In the genomic region with DNA sequence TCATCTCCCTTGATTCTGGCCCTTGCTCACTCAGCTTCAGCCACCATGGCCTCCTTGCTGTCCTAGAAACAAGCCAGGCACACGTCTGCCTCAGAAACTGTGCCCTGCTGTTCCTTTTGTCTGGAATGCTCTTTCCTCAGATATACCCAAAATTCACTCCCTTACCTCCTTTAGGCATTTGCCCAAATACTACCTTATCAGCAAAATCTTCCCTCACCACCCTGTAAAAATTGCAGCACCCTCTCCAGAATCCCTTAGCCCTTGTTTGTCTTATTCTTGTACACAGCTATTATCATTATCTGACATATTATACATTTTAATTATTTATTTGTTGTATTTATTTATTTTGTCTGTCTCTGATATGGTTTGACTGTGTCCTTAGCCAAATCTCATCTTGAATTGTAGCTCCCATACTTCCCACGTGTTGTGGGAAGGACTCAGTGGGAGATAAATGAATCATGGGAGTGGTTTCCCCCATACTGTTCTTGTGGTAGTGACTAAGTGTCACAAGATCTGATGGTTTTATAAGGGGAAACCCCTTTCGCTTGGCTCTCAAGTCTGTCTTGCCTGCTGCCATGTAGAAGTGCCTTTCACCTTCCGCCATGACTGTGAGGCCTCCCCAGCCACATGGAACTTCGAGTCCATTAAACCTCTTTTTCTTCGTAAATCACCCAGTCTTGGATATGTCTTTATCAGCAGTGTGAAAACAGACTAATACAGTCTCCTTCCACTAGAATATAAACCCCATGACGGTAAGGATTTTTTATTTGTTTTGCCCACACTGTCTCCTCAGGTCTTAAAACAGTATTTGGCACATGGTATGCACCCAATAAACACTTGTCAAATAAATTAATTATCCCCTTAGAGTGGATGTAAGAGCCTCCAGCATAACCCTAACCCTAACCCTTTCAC, we compare ENCODE assay signal across 9 cellular contexts. TPM values are rescaled to one million over a fixed set of nuclear protein-coding genes. Genes with fewer than 3 reads are reported as not detected.
DNase-seq lines count a peak whose midpoint lies in the region; ATAC-seq and TF ChIP-seq lines count a peak whose summit lies in the region.
"Had no signal": no experiment of that assay in that cellular context is flagged by ENCODE, and none has a peak within 500 bp of the region (broad histone marks: within the 10 kb centered on the region; RNA-seq: fewer than 3 reads in every experiment).

No MANE protein-coding gene starts in this region.

- peaks cover 14% of the 10 kb centered on the region for H3K9me3 Mint-ChIP-seq in activated CD4-positive, alpha-beta memory T cell treated with anti-CD3 and anti-CD28 coated beads for 36 hours
- H3K9me3 Mint-ChIP-seq in activated CD4-positive, alpha-beta memory T cell treated with anti-CD3 and anti-CD28 coated beads, Interleukin-2, amount 10 ng/mL, durations not matched to agents 7 days and 5 days = peaks cover 25% of the 10 kb centered on the region

- no peak for ATAC-seq in heart left ventricle

- H3K4me2 ChIP-seq in fibroblast of lung (ENCODE audit: extremely low read depth, insufficient read depth, low read length) = no peak overlapping the region

- H3K4me3 Mint-ChIP-seq in activated CD4-positive, alpha-beta memory T cell treated with anti-CD3 and anti-CD28 coated beads for 36 hours = no peak overlapping the region
- H3K4me3 Mint-ChIP-seq in activated CD4-positive, alpha-beta memory T cell treated with anti-CD3 and anti-CD28 coated beads, Interleukin-2, amount 10 ng/mL, durations not matched to agents 7 days and 5 days = no peak overlapping the region

- no peak overlapping the region for H3K27ac Mint-ChIP-seq in activated CD4-positive, alpha-beta memory T cell treated with anti-CD3 and anti-CD28 coated beads for 36 hours
- no peak overlapping the region for H3K27ac Mint-ChIP-seq in activated CD4-positive, alpha-beta memory T cell treated with anti-CD3 and anti-CD28 coated beads, Interleukin-2, amount 10 ng/mL, durations not matched to agents 7 days and 5 days

- no peak for TF ChIP-seq POLR2A in heart left ventricle (IDR thresholded peaks at IDR 0.05)

- H3K36me3 ChIP-seq in fibroblast of lung (ENCODE audit: control insufficient read depth, insufficient read depth, low read length) = no peaks in the 10 kb centered on the region
- no peaks in the 10 kb centered on the region for H3K36me3 ChIP-seq in heart left ventricle

- no peaks in the 10 kb centered on the region for H3K79me2 ChIP-seq in fibroblast of lung (ENCODE audit: control insufficient read depth, insufficient read depth, low read length)

- H3K27ac ChIP-seq in fibroblast of lung (ENCODE audit: insufficient read depth, low read length) (no peak overlapping the region), heart left ventricle (no peak overlapping the region)

- H3K4me1 Mint-ChIP-seq in activated CD4-positive, alpha-beta memory T cell treated with anti-CD3 and anti-CD28 coated beads for 36 hours (ENCODE audit: low read depth) = peaks cover 25% of the 10 kb centered on the region
- H3K4me1 Mint-ChIP-seq in activated CD4-positive, alpha-beta memory T cell treated with anti-CD3 and anti-CD28 coated beads, Interleukin-2, amount 10 ng/mL, durations not matched to agents 7 days and 5 days = peaks cover 7% of the 10 kb centered on the region

- H2AFZ ChIP-seq in fibroblast of lung (ENCODE audit: low read length) = no peak overlapping the region

- H3K4me3 ChIP-seq in fibroblast of lung (replicated peaks in 1 of 4; ENCODE audit: control extremely low read depth in 1 of 4, insufficient read depth in 1 of 4, low read depth in 3 of 4, low read length in 4 of 4) (no peak overlapping the region), heart left ventricle (no peak overlapping the region)

- 84 to 88% (median 87%) methylated on average over 7 of the region's 7 CpGs for WGBS in heart left ventricle, 4 donors

- H3K27me3 Mint-ChIP-seq in activated CD4-positive, alpha-beta memory T cell treated with anti-CD3 and anti-CD28 coated beads for 36 hours = no peaks in the 10 kb centered on the region
- H3K27me3 Mint-ChIP-seq in activated CD4-positive, alpha-beta memory T cell treated with anti-CD3 and anti-CD28 coated beads, Interleukin-2, amount 10 ng/mL, durations not matched to agents 7 days and 5 days = peaks cover 8% of the 10 kb centered on the region

- H3K27me3 ChIP-seq in fibroblast of lung (ENCODE audit: control insufficient read depth, insufficient read depth, low read length) (peaks cover 3% of the 10 kb centered on the region), heart left ventricle (no peaks in the 10 kb centered on the region)

- POLR2A ChIA-PET in activated CD4-positive, alpha-beta memory T cell treated with anti-CD3 and anti-CD28 coated beads for 36 hours (lab: Charles Lee) = interaction anchor here (0.7 kb wide), 1 partner anchor 260 kb away, joined by 3 read pairs; no protein-coding TSS in a partner anchor
- POLR2A ChIA-PET in activated CD4-positive, alpha-beta memory T cell treated with anti-CD3 and anti-CD28 coated beads, Interleukin-2, amount 10 ng/mL, durations not matched to agents 7 days and 5 days (lab: Charles Lee) = no interaction called here

- H3K36me3 Mint-ChIP-seq in activated CD4-positive, alpha-beta memory T cell treated with anti-CD3 and anti-CD28 coated beads for 36 hours = peaks cover 12% of the 10 kb centered on the region
- peaks cover 14% of the 10 kb centered on the region for H3K36me3 Mint-ChIP-seq in activated CD4-positive, alpha-beta memory T cell treated with anti-CD3 and anti-CD28 coated beads, Interleukin-2, amount 10 ng/mL, durations not matched to agents 7 days and 5 days (ENCODE audit: low read depth)

- TF ChIP-seq CTCF in fibroblast of lung (conservative IDR thresholded peaks at IDR 0.05 in 1 of 2, IDR thresholded peaks at IDR 0.05 in 1 of 2; ENCODE audit: low read depth in 1 of 2, low read length in 2 of 2) (no peak), heart left ventricle (IDR thresholded peaks at IDR 0.05) (no peak)

- H3K4me1 ChIP-seq in fibroblast of lung (ENCODE audit: control insufficient read depth, extremely low read depth, insufficient read depth, low read length) (no peaks in the 10 kb centered on the region), heart left ventricle (no peaks in the 10 kb centered on the region)

- H4K20me1 ChIP-seq in fibroblast of lung (ENCODE audit: control insufficient read depth, extremely low read depth, insufficient read depth, low read length) = no peaks in the 10 kb centered on the region

- no peaks in the 10 kb centered on the region for H3K9me3 ChIP-seq in fibroblast of lung (ENCODE audit: control insufficient read depth, insufficient read depth, low read depth, low read length)
- no peaks in the 10 kb centered on the region for H3K9me3 ChIP-seq in heart left ventricle

- peak; percentile 61 for DNase-seq in activated CD4-positive, alpha-beta memory T cell treated with anti-CD3 and anti-CD28 coated beads for 36 hours
- no peak for DNase-seq in activated CD4-positive, alpha-beta memory T cell treated with anti-CD3 and anti-CD28 coated beads, Interleukin-2, amount 10 ng/mL, durations not matched to agents 7 days and 5 days
- peak; percentile 39 to 57 for DNase-seq in activated CD4-positive, alpha-beta T cell treated with anti-CD3 and anti-CD28 coated beads, Interleukin-2, amount 50 U/mL, for 48 hours
- DNase-seq in fibroblast of lung (ENCODE audit: low read depth in 2 of 2) = peak; percentile 18 to 88
- DNase-seq in stimulated activated CD8-positive, alpha-beta memory T cell treated with anti-CD3 and anti-CD28 coated beads, Interleukin-15, amount 100 ng/mL, for 48 hours (ENCODE audit: low read depth in 2 of 2) = peak; percentile 5 to 32
- DNase-seq in SKM-1 treated with dmso at 0.1 percent for 144 hours (lab: John Stamatoyannopoulos, UW; ENCODE audit: unreplicated experiment) = no peak
- DNase-seq in NOMO-1 treated with DMSO at 0.1 percent for 48 hours (lab: John Stamatoyannopoulos, UW; ENCODE audit: unreplicated experiment) = no peak
- DNase-seq in heart left ventricle = no peak
- DNase-seq: amygdala had no signal

- H3K9ac ChIP-seq in fibroblast of lung (ENCODE audit: insufficient read depth, low read length) = no peak overlapping the region

- intact Hi-C loops in activated CD4-positive, alpha-beta memory T cell treated with anti-CD3 and anti-CD28 coated beads for 36 hours (cut with micrococcal nuclease) = loop anchor here (5.0 kb wide), 1 partner anchor 260 kb away; no protein-coding TSS in a partner anchor
- intact Hi-C loops in heart left ventricle (cut with DNase I) = no loop called here

- CTCF ChIA-PET in activated CD4-positive, alpha-beta memory T cell treated with anti-CD3 and anti-CD28 coated beads for 36 hours (lab: Charles Lee) = no interaction called here
- CTCF ChIA-PET in activated CD4-positive, alpha-beta memory T cell treated with anti-CD3 and anti-CD28 coated beads, Interleukin-2, amount 10 ng/mL, durations not matched to agents 7 days and 5 days (lab: Charles Lee) = no interaction called here

RNA-seq across cellular contexts. Expression of a gene that starts 60.0 kb away (rescaled TPM):
- total RNA-seq in activated CD4-positive, alpha-beta memory T cell treated with anti-CD3 and anti-CD28 coated beads for 36 hours = 100 to 1,000 TPM; 115 to 117 TPM
- total RNA-seq in activated CD4-positive, alpha-beta memory T cell treated with anti-CD3 and anti-CD28 coated beads, Interleukin-2, amount 10 ng/mL, durations not matched to agents 7 days and 5 days = 100 to 1,000 TPM; 199 to 201 TPM
- total RNA-seq in fibroblast of lung (192 and 259 TPM in 2 replicates), heart left ventricle (100 to 1,000 TPM in 3 of 9 donors, 10 to 100 TPM in 6; 67.4 to 109 (median 92.1) TPM)
- polyA plus RNA-seq in fibroblast of lung (120 and 145 TPM in 2 replicates), heart left ventricle (10 to 100 TPM; 30.2 to 78.4 TPM)
- 83.1 and 89.7 TPM in 2 replicates for polyA plus RNA-seq in fibroblast of lung (2012)
- polyA minus RNA-seq in fibroblast of lung (ENCODE audit: low replicate concordance) = 26.4 and 31.3 TPM in 2 replicates

Comparison
In these comparisons a context has a peak if more than half of its experiments do, and no peak if none do; other contexts are left out.
1. DNase-seq: peak in activated CD4-positive, alpha-beta memory T cell treated with anti-CD3 and anti-CD28 coated beads for 36 hours (single experiment), activated CD4-positive, alpha-beta T cell treated with anti-CD3 and anti-CD28 coated beads, Interleukin-2, amount 50 U/mL, for 48 hours (2 of 2), fibroblast of lung (2 of 2) and stimulated activated CD8-positive, alpha-beta memory T cell treated with anti-CD3 and anti-CD28 coated beads, Interleukin-15, amount 100 ng/mL, for 48 hours (2 of 2); none in activated CD4-positive, alpha-beta memory T cell treated with anti-CD3 and anti-CD28 coated beads, Interleukin-2, amount 10 ng/mL, durations not matched to agents 7 days and 5 days (single experiment), SKM-1 treated with dmso at 0.1 percent for 144 hours (single experiment), NOMO-1 treated with DMSO at 0.1 percent for 48 hours (single experiment) and heart left ventricle (0 of 5).